ENCODE assay signal across 1 cellular context in the genomic region with DNA sequence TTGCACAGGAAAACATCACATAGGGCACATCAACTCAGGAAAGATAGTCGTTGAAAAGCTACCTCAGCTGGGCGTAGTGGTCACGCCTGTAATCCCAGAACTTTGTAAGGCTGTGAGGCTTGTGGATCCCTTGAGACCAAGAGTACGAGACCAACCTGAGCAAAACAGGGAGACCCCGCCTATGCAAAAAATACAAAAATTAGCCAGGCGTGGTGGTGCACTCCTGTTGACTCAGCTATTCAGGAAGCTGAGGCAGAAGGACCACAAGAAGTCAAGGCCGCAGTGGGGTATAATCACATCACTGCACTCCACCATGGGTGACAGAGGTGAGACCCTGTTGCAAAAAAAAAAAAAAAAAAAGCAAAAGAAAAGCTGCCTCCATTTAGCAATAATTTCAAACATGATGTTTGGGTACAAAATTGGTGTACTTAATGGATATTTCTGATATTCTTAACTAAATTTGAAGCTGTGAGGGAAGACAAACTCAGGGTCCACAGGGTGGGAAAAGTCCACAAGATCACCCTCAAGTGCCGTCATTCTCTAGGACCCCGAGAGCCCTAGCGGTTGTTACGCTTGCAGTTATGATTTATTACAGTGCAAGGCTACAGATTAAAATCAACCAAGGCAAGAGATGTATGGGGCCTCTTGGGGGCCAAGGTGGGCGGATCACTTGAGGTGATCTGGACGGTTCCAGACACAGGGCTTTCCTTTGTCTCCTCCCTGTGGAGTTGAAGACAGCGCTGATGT.
A peak's percentile ranks its signal among the peaks of the same experiment; 100 is the strongest.
TF ChIP-seq lines count a peak whose summit lies in the region.

No MANE protein-coding gene starts in this region.

TF ChIP-seq in GM12878, 131 proteins besides CTCF, POLR2A, EP300 and RAD21 (continues in another document):
- no peak for TF ChIP-seq NRF1 (conservative IDR thresholded peaks at IDR 0.05; ENCODE audit: low read depth, low read length)
- TF ChIP-seq FOS (IDR thresholded peaks at IDR 0.05; ENCODE audit: borderline replicate concordance, extremely low read depth, insufficient read length) = no peak
- TF ChIP-seq MXI1 (IDR thresholded peaks at IDR 0.05; ENCODE audit: low read depth, low read length) = no peak
- no peak for TF ChIP-seq SRF (IDR thresholded peaks at IDR 0.05; ENCODE audit: low read depth in 2 of 2, low read length in 2 of 2)
- TF ChIP-seq MYB (IDR thresholded peaks at IDR 0.05; ENCODE audit: borderline replicate concordance, low read depth, low read length) = no peak
- TF ChIP-seq POLR2AphosphoS2 (IDR thresholded peaks at IDR 0.05; ENCODE audit: low read depth, low read length) = no peak
- TF ChIP-seq ZNF622 (IDR thresholded peaks at IDR 0.05) = no peak
- TF ChIP-seq, protein P1, sequence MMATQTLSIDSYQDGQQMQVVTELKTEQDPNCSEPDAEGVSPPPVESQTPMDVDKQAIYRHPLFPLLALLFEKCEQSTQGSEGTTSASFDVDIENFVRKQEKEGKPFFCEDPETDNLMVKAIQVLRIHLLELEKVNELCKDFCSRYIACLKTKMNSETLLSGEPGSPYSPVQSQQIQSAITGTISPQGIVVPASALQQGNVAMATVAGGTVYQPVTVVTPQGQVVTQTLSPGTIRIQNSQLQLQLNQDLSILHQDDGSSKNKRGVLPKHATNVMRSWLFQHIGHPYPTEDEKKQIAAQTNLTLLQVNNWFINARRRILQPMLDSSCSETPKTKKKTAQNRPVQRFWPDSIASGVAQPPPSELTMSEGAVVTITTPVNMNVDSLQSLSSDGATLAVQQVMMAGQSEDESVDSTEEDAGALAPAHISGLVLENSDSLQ (IDR thresholded peaks at IDR 0.05) = no peak
- TF ChIP-seq, protein P2, sequence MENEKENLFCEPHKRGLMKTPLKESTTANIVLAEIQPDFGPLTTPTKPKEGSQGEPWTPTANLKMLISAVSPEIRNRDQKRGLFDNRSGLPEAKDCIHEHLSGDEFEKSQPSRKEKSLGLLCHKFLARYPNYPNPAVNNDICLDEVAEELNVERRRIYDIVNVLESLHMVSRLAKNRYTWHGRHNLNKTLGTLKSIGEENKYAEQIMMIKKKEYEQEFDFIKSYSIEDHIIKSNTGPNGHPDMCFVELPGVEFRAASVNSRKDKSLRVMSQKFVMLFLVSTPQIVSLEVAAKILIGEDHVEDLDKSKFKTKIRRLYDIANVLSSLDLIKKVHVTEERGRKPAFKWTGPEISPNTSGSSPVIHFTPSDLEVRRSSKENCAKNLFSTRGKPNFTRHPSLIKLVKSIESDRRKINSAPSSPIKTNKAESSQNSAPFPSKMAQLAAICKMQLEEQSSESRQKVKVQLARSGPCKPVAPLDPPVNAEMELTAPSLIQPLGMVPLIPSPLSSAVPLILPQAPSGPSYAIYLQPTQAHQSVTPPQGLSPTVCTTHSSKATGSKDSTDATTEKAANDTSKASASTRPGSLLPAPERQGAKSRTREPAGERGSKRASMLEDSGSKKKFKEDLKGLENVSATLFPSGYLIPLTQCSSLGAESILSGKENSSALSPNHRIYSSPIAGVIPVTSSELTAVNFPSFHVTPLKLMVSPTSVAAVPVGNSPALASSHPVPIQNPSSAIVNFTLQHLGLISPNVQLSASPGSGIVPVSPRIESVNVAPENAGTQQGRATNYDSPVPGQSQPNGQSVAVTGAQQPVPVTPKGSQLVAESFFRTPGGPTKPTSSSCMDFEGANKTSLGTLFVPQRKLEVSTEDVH (IDR thresholded peaks at IDR 0.05; ENCODE audit: low read depth, partially characterized antibody) = no peak
- TF ChIP-seq CEBPB (IDR thresholded peaks at IDR 0.05; ENCODE audit: borderline replicate concordance in 1 of 2, low read depth in 2 of 2, low read length in 2 of 2) = no peak
- no peak for TF ChIP-seq RFX5 (IDR thresholded peaks at IDR 0.05; ENCODE audit: low read depth, low read length)
- no peak for TF ChIP-seq TCF7 (IDR thresholded peaks at IDR 0.05; ENCODE audit: borderline replicate concordance)
- no peak for TF ChIP-seq ZZZ3 (IDR thresholded peaks at IDR 0.05; ENCODE audit: control insufficient read depth, insufficient read length, low read depth)
- 0 out of 2 replicates have a peak, but pooled peaks have one; percentile 18 for TF ChIP-seq NFIC (IDR thresholded peaks at IDR 0.05; ENCODE audit: low read depth, low read length)
- no peak for TF ChIP-seq TAF1 (IDR thresholded peaks at IDR 0.05; ENCODE audit: borderline replicate concordance, low read depth, low read length)
- peak; percentile 70; the same call in 1 of the 2 replicates for TF ChIP-seq PAX5 (IDR thresholded peaks at IDR 0.05; ENCODE audit: borderline replicate concordance, low read depth, low read length)
- TF ChIP-seq, protein P3, sequence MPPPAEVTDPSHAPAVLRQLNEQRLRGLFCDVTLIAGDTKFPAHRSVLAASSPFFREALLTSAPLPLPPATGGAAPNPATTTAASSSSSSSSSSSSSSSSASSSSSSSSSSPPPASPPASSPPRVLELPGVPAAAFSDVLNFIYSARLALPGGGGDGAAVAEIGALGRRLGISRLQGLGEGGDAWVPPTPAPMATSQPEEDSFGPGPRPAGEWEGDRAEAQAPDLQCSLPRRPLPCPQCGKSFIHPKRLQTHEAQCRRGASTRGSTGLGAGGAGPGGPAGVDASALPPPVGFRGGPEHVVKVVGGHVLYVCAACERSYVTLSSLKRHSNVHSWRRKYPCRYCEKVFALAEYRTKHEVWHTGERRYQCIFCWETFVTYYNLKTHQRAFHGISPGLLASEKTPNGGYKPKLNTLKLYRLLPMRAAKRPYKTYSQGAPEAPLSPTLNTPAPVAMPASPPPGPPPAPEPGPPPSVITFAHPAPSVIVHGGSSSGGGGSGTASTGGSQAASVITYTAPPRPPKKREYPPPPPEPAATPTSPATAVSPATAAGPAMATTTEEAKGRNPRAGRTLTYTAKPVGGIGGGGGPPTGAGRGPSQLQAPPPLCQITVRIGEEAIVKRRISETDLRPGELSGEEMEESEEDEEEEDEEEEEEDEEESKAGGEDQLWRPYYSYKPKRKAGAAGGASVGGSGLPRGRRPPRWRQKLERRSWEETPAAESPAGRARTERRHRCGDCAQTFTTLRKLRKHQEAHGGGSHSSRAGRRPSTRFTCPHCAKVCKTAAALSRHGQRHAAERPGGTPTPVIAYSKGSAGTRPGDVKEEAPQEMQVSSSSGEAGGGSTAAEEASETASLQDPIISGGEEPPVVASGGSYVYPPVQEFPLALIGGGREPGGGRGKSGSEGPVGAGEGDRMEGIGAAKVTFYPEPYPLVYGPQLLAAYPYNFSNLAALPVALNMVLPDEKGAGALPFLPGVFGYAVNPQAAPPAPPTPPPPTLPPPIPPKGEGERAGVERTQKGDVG (CRISPR knock-in tag; IDR thresholded peaks at IDR 0.05) = no peak
- no peak for TF ChIP-seq KAT2A (conservative IDR thresholded peaks at IDR 0.05; ENCODE audit: control insufficient read depth, low read depth, low read length)
- no peak for TF ChIP-seq POLR2AphosphoS5 (IDR thresholded peaks at IDR 0.05; ENCODE audit: low read length)
- TF ChIP-seq SREBF1 (IDR thresholded peaks at IDR 0.05; ENCODE audit: low read length) = no peak
- no peak; the same call in 1 of the 2 replicates for TF ChIP-seq CREM (IDR thresholded peaks at IDR 0.05; ENCODE audit: low read depth)
- no peak for TF ChIP-seq WRNIP1 (IDR thresholded peaks at IDR 0.05; ENCODE audit: borderline replicate concordance, low read depth, low read length)
- TF ChIP-seq ASH2L (IDR thresholded peaks at IDR 0.05; ENCODE audit: borderline replicate concordance, low read depth) = no peak
- peak; percentile 48; the same call in 1 of the 2 replicates for TF ChIP-seq EED (IDR thresholded peaks at IDR 0.05; ENCODE audit: low read depth)
- no peak for TF ChIP-seq IKZF1 (conservative IDR thresholded peaks at IDR 0.05)
- TF ChIP-seq, protein P4, sequence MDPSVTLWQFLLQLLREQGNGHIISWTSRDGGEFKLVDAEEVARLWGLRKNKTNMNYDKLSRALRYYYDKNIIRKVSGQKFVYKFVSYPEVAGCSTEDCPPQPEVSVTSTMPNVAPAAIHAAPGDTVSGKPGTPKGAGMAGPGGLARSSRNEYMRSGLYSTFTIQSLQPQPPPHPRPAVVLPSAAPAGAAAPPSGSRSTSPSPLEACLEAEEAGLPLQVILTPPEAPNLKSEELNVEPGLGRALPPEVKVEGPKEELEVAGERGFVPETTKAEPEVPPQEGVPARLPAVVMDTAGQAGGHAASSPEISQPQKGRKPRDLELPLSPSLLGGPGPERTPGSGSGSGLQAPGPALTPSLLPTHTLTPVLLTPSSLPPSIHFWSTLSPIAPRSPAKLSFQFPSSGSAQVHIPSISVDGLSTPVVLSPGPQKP (IDR thresholded peaks at IDR 0.05; ENCODE audit: low read depth, low read length) = no peak
- TF ChIP-seq JUNB (IDR thresholded peaks at IDR 0.05) = 0 out of 2 replicates have a peak, but pooled peaks have one; percentile 13
- no peak for TF ChIP-seq GABPA (IDR thresholded peaks at IDR 0.05; ENCODE audit: low read depth)
- TF ChIP-seq LARP7 (IDR thresholded peaks at IDR 0.05) = no peak
- TF ChIP-seq STAT3 (IDR thresholded peaks at IDR 0.05; ENCODE audit: low read depth, low read length) = no peak
- TF ChIP-seq, protein P5, sequence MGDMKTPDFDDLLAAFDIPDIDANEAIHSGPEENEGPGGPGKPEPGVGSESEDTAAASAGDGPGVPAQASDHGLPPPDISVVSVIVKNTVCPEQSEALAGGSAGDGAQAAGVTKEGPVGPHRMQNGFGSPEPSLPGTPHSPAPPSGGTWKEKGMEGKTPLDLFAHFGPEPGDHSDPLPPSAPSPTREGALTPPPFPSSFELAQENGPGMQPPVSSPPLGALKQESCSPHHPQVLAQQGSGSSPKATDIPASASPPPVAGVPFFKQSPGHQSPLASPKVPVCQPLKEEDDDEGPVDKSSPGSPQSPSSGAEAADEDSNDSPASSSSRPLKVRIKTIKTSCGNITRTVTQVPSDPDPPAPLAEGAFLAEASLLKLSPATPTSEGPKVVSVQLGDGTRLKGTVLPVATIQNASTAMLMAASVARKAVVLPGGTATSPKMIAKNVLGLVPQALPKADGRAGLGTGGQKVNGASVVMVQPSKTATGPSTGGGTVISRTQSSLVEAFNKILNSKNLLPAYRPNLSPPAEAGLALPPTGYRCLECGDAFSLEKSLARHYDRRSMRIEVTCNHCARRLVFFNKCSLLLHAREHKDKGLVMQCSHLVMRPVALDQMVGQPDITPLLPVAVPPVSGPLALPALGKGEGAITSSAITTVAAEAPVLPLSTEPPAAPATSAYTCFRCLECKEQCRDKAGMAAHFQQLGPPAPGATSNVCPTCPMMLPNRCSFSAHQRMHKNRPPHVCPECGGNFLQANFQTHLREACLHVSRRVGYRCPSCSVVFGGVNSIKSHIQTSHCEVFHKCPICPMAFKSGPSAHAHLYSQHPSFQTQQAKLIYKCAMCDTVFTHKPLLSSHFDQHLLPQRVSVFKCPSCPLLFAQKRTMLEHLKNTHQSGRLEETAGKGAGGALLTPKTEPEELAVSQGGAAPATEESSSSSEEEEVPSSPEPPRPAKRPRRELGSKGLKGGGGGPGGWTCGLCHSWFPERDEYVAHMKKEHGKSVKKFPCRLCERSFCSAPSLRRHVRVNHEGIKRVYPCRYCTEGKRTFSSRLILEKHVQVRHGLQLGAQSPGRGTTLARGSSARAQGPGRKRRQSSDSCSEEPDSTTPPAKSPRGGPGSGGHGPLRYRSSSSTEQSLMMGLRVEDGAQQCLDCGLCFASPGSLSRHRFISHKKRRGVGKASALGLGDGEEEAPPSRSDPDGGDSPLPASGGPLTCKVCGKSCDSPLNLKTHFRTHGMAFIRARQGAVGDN (IDR thresholded peaks at IDR 0.05) = no peak
- peak; percentile 69 for TF ChIP-seq RUNX3 (IDR thresholded peaks at IDR 0.05; ENCODE audit: low read length)
- no peak for TF ChIP-seq HDAC2 (IDR thresholded peaks at IDR 0.05)
- TF ChIP-seq BACH1 (IDR thresholded peaks at IDR 0.05; ENCODE audit: borderline replicate concordance) = no peak
- no peak for TF ChIP-seq HDGF (IDR thresholded peaks at IDR 0.05)
- TF ChIP-seq IRF4 (IDR thresholded peaks at IDR 0.05; ENCODE audit: low read depth, low read length) = no peak
- no peak for TF ChIP-seq ZNF384 (IDR thresholded peaks at IDR 0.05; ENCODE audit: borderline replicate concordance, low read depth, low read length)
- TF ChIP-seq, protein P6, sequence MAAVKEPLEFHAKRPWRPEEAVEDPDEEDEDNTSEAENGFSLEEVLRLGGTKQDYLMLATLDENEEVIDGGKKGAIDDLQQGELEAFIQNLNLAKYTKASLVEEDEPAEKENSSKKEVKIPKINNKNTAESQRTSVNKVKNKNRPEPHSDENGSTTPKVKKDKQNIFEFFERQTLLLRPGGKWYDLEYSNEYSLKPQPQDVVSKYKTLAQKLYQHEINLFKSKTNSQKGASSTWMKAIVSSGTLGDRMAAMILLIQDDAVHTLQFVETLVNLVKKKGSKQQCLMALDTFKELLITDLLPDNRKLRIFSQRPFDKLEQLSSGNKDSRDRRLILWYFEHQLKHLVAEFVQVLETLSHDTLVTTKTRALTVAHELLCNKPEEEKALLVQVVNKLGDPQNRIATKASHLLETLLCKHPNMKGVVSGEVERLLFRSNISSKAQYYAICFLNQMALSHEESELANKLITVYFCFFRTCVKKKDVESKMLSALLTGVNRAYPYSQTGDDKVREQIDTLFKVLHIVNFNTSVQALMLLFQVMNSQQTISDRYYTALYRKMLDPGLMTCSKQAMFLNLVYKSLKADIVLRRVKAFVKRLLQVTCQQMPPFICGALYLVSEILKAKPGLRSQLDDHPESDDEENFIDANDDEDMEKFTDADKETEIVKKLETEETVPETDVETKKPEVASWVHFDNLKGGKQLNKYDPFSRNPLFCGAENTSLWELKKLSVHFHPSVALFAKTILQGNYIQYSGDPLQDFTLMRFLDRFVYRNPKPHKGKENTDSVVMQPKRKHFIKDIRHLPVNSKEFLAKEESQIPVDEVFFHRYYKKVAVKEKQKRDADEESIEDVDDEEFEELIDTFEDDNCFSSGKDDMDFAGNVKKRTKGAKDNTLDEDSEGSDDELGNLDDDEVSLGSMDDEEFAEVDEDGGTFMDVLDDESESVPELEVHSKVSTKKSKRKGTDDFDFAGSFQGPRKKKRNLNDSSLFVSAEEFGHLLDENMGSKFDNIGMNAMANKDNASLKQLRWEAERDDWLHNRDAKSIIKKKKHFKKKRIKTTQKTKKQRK (IDR thresholded peaks at IDR 0.05; ENCODE audit: low read depth, low read length) = no peak
- no peak for TF ChIP-seq CHD1 (IDR thresholded peaks at IDR 0.05; ENCODE audit: low read depth, low read length)
- 0 out of 2 replicates have a peak, but pooled peaks have one; percentile 15 for TF ChIP-seq BCL11A (IDR thresholded peaks at IDR 0.05; ENCODE audit: low read depth, low read length)
- TF ChIP-seq BHLHE40 (IDR thresholded peaks at IDR 0.05; ENCODE audit: borderline replicate concordance in 1 of 2, low read depth in 2 of 2, low read length in 1 of 2) = no peak
- no peak for TF ChIP-seq ZBED1 (IDR thresholded peaks at IDR 0.05; ENCODE audit: borderline replicate concordance)
